Comparison of ENCODE assay signal across 20 cellular contexts in the genomic region with DNA sequence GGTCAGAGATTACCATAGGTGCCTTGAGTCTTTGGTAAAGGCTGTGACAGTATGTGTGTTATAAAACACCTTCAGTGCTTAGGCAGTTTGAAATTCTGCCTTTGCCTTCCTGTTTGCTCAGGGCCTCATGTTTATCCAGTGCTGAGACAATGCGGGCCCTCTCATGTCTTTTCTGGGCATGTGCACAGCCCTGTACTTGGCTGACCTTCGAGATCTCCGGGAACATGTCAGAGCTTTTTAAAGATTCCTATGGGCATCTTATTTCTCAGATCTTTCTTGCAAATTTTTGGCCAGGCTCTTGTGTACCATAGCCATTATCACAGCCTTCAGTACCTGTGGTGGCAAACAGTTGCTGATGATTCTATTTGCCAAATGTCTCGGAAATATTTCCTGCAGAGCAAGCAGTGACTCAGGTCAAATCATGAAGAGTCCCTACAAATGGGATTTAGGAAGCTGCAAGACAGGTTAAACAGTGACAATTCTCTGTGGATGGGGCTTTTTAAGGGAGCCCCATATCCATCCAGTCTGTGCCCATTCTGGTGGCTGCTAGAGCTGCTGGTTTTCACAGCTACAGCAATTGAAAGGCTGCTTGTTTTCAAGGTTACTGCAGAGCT. TPM values are rescaled to one million over a fixed set of nuclear protein-coding genes. Genes with fewer than 3 reads are reported as not detected.
A peak's percentile ranks its signal among the peaks of the same experiment; 100 is the strongest.
DNase-seq lines count a peak whose midpoint lies in the region; ATAC-seq, FAIRE-seq and TF ChIP-seq lines count a peak whose summit lies in the region.
"Had no signal": no experiment of that assay in that cellular context is flagged by ENCODE, and none has a peak within 500 bp of the region (broad histone marks: within the 10 kb centered on the region; RNA-seq: fewer than 3 reads in every experiment).

No MANE protein-coding gene starts in this region.

- TF ChIP-seq RAD21 in HepG2 (CRISPR knock-in tag; IDR thresholded peaks at IDR 0.05), result no peak

- peak overlapping the region; percentile 43 for H3K27ac Mint-ChIP-seq in endothelial cell (ENCODE audit: unreplicated experiment)
- H3K27ac Mint-ChIP-seq: activated CD8-positive, alpha-beta T cell treated with anti-CD3 and anti-CD28 coated beads for 36 hours; effector memory CD8-positive, alpha-beta T cell had no signal

- H3K27me3 Mint-ChIP-seq in endothelial cell (ENCODE audit: unreplicated experiment), result no peaks in the 10 kb centered on the region
- H3K27me3 Mint-ChIP-seq: activated CD8-positive, alpha-beta T cell treated with anti-CD3 and anti-CD28 coated beads for 36 hours; brain had no signal

- WGBS in HepG2 (ENCODE audit: low lambda C conversion rate), result 0% methylated on average over 4 of the region's 4 CpGs

- DNase-seq in NCI-H2029 (lab: John Stamatoyannopoulos, UW), result peak; percentile 95
- no peak for DNase-seq in endothelial cell (ENCODE audit: low spot score)
- peak; percentile 90 for DNase-seq in HepG2 (ENCODE audit: low spot score)
- DNase-seq in stimulated activated CD4-positive, alpha-beta T cell treated with anti-CD3 and anti-CD28 coated beads, Interleukin-15, amount 100 ng/mL, for 24 hours, result no peak
- no peak for DNase-seq in midbrain (lab: John Stamatoyannopoulos, UW)
- no peak for DNase-seq in CD1c-positive myeloid dendritic cell (ENCODE audit: extremely low spot score)
- DNase-seq in BE2C, result no peak
- DNase-seq: ACHN; activated CD8-positive, alpha-beta T cell treated with anti-CD3 and anti-CD28 coated beads for 36 hours; activated gamma-delta T cell treated with Interleukin-2 at 50 U/mL for 16 hours; effector memory CD8-positive, alpha-beta T cell; NCI-H1048; NCI-H748 treated with DMSO at 0.1 percent for 48 hours; occipital lobe; stimulated activated CD4-positive, alpha-beta T cell treated with anti-CD3 and anti-CD28 coated beads, Interleukin-12 subunit alpha, Interleukin-12 subunit beta, amount 100 ng/mL, for 4 hours had no signal

- CTCF ChIA-PET in HepG2 (lab: Yijun Ruan, JAX; ENCODE audit: low intra/inter-chr PET ratio, low total read pairs), result no interaction called here

- H2AFZ ChIP-seq in HepG2 (ENCODE audit: low read length), result peak overlapping the region; percentile 46

- peak overlapping the region; percentile 14 to 57 (median 40) for H3K4me3 ChIP-seq in HepG2 (replicated peaks in 1 of 3; ENCODE audit: insufficient read depth in 1 of 3, low read depth in 2 of 3, low read length in 3 of 3)
- H3K4me3 ChIP-seq in BE2C (ENCODE audit: low read depth, low read length), result no peak overlapping the region
- H3K4me3 ChIP-seq: thoracic aorta had no signal

- FAIRE-seq in HepG2 (lab: Jason Lieb, UNC), result peak; percentile 96

- H3K4me3 Mint-ChIP-seq in endothelial cell (ENCODE audit: unreplicated experiment), result no peak overlapping the region
- H3K4me3 Mint-ChIP-seq: activated CD8-positive, alpha-beta T cell treated with anti-CD3 and anti-CD28 coated beads for 36 hours; brain; effector memory CD8-positive, alpha-beta T cell had no signal

- BruUV-seq in HepG2 (replicated peaks; lab: Mats Ljungman, UMichigan), result TSS peak; percentile 23

- H4K20me1 ChIP-seq in HepG2 (ENCODE audit: insufficient read depth, low read length), result no peaks in the 10 kb centered on the region

- H3K79me2 ChIP-seq in HepG2 (ENCODE audit: insufficient read depth, low read length), result peaks cover 2% of the 10 kb centered on the region

- peak overlapping the region; percentile 64 for H3K9ac ChIP-seq in HepG2 (ENCODE audit: insufficient read depth, low read depth, low read length)

- H3K27me3 ChIP-seq in HepG2 (ENCODE audit: control insufficient read depth in 1 of 2, insufficient read depth in 2 of 2, low read length in 2 of 2), result no peaks in the 10 kb centered on the region
- no peaks in the 10 kb centered on the region for H3K27me3 ChIP-seq in BE2C

- no peak; a peak in 1 of 4 replicates for TF ChIP-seq POLR2A in HepG2 (IDR thresholded peaks at IDR 0.05; ENCODE audit: insufficient read depth in 1 of 2, low read depth in 2 of 2, low read length in 2 of 2)

- H3K36me3 ChIP-seq in HepG2 (replicated peaks in 1 of 2; ENCODE audit: control insufficient read depth in 1 of 2, insufficient read depth in 2 of 2, low read length in 2 of 2) (peaks cover 2 to 4% of the 10 kb centered on the region in 2 experiments; a peak in 2 of 5 replicates), BE2C (no peaks in the 10 kb centered on the region)
- H3K36me3 ChIP-seq: thoracic aorta had no signal

- ATAC-seq in HepG2, result peak; percentile 99
- ATAC-seq: activated CD8-positive, alpha-beta T cell treated with anti-CD3 and anti-CD28 coated beads for 36 hours; effector memory CD8-positive, alpha-beta T cell had no signal

- peaks cover 8% of the 10 kb centered on the region for H3K4me1 Mint-ChIP-seq in endothelial cell (ENCODE audit: unreplicated experiment)

- TF ChIP-seq EP300 in HepG2 (IDR thresholded peaks at IDR 0.05; ENCODE audit: low read depth in 2 of 2, low read length in 2 of 2), result peak in 1 of 2 experiments; percentile 81; a peak in 2 of 4 replicates
- no peak; the same call in 1 of the 2 replicates for TF ChIP-seq EP300 in HepG2 (CRISPR knock-in tag; IDR thresholded peaks at IDR 0.05; ENCODE audit: borderline replicate concordance)

- H3K27ac ChIP-seq in 22Rv1 (peak overlapping the region; percentile 22), HepG2 (ENCODE audit: extremely low read length, insufficient read depth, low read length) (peak overlapping the region; percentile 93)
- H3K27ac ChIP-seq: thoracic aorta had no signal

- H3K4me1 ChIP-seq in HepG2 (ENCODE audit: insufficient read depth, low read length) (peaks cover 37% of the 10 kb centered on the region), BE2C (no peaks in the 10 kb centered on the region)

- in situ Hi-C loops in HepG2 (cut with HindIII; ENCODE audit: extremely low pct_ligation_motif_present, low pct_unique_long_range_greater_than_20kb), result no loop called here

- intact Hi-C loops in HepG2 (cut with micrococcal nuclease; ENCODE audit: unreplicated experiment), result loop anchor here (5.0 kb wide), 1 partner anchor 40 kb away; no protein-coding TSS in a partner anchor

- H3K9me3 ChIP-seq in HepG2 (ENCODE audit: low read length) (no peaks in the 10 kb centered on the region), BE2C (no peaks in the 10 kb centered on the region)

- peak overlapping the region; percentile 76 for H3K4me2 ChIP-seq in HepG2 (ENCODE audit: low read depth, low read length)

- POLR2A ChIA-PET in HepG2 (lab: Yijun Ruan, JAX), result interaction anchor here (2.4 kb wide), 1 partner anchor 42 kb away, joined by 9 read pairs; the partner anchor contains the start of gene HOOK1

- H3K36me3 Mint-ChIP-seq in endothelial cell (ENCODE audit: low read depth, unreplicated experiment), result no peaks in the 10 kb centered on the region

- no peak for TF ChIP-seq CTCF in 22Rv1 (IDR thresholded peaks at IDR 0.05)
- no peak for TF ChIP-seq CTCF in endothelial cell (IDR thresholded peaks at IDR 0.05; ENCODE audit: unreplicated experiment)
- no peak for TF ChIP-seq CTCF in HepG2 (CRISPR knock-in tag; IDR thresholded peaks at IDR 0.05)
- TF ChIP-seq CTCF in BE2C (IDR thresholded peaks at IDR 0.05; ENCODE audit: low read depth, low read length), result no peak

- peaks cover 6% of the 10 kb centered on the region for H3K9me3 Mint-ChIP-seq in endothelial cell (ENCODE audit: unreplicated experiment)

TF ChIP-seq in HepG2, 621 proteins besides CTCF, POLR2A, EP300 and RAD21 (continues in another document):
- no peak for TF ChIP-seq ZBTB14 (CRISPR knock-in tag; IDR thresholded peaks at IDR 0.05)
- peak; percentile 43; the same call in 1 of the 3 replicates for TF ChIP-seq MXI1 (IDR thresholded peaks at IDR 0.05; ENCODE audit: borderline replicate concordance, low read depth, low read length)
- no peak for TF ChIP-seq CBX1 (IDR thresholded peaks at IDR 0.05; ENCODE audit: low read depth)
- TF ChIP-seq ZNF451 (CRISPR knock-in tag; IDR thresholded peaks at IDR 0.05), result 0 out of 2 replicates have a peak, but pooled peaks have one; percentile 34
- TF ChIP-seq ZNF180 (CRISPR knock-in tag; IDR thresholded peaks at IDR 0.05; ENCODE audit: borderline replicate concordance, low read depth), result no peak
- no peak for TF ChIP-seq RBM22 (optimal IDR thresholded peaks at IDR 0.05; ENCODE audit: low read length)
- peak; percentile 71 for TF ChIP-seq PHF5A (CRISPR knock-in tag; IDR thresholded peaks at IDR 0.05; ENCODE audit: low read depth, unreplicated experiment)

RNA-seq across cellular contexts. Expression of gene HOOK1, which starts 42.1 kb away (rescaled TPM):
- total RNA-seq in endothelial cell (ENCODE audit: unreplicated experiment), result 8.2 TPM
- total RNA-seq in HepG2 (2016; rRNA removed; fragmentation: Illumina TruSeq; extraction: Trizol), result 24.2 and 48.0 TPM in 2 replicates
- total RNA-seq in HepG2 (2016; cell fraction: cytosol; rRNA removed; fragmentation: Illumina TruSeq; extraction: Trizol; ENCODE audit: low read depth), result 3.4 and 4.4 TPM in 2 replicates
- total RNA-seq in HepG2 (2016; cell fraction: insoluble cytoplasmic fraction; rRNA removed; fragmentation: Illumina TruSeq; extraction: Trizol), result 24.0 and 49.5 TPM in 2 replicates
- total RNA-seq in HepG2 (2016; cell fraction: membrane; rRNA removed; fragmentation: Illumina TruSeq; extraction: Trizol), result 5.4 and 6.7 TPM in 2 replicates
- total RNA-seq in HepG2 (2016; cell fraction: nucleus; rRNA removed; fragmentation: Illumina TruSeq; extraction: Trizol), result 33.3 and 34.9 TPM in 2 replicates
- polyA plus RNA-seq in HepG2 (2011; rRNA removed), result 9.1 and 11.3 TPM in 2 replicates
- polyA plus RNA-seq in HepG2 (2011; cell fraction: cytosol; rRNA removed), result 3.4 and 5.6 TPM in 2 replicates
- 7.2 and 9.6 TPM in 2 replicates for polyA plus RNA-seq in HepG2 (2011; cell fraction: nucleus; rRNA removed)
- 15.5 and 22.6 TPM in 2 replicates for polyA plus RNA-seq in HepG2 (2012)
- 0.50 and 0.60 TPM in 2 replicates for polyA plus RNA-seq in HepG2 (2016; cell fraction: cytosol; fragmentation: Illumina TruSeq; extraction: Trizol; ENCODE audit: low read depth)
- 29.1 and 32.7 TPM in 2 replicates for polyA plus RNA-seq in HepG2 (2016; cell fraction: insoluble cytoplasmic fraction; fragmentation: Illumina TruSeq; extraction: Trizol; ENCODE audit: low read depth)
- polyA plus RNA-seq in HepG2 (2016; cell fraction: membrane; fragmentation: Illumina TruSeq; extraction: Trizol; ENCODE audit: low read depth), result 2.0 TPM in 2 replicates
- 33.8 and 35.1 TPM in 2 replicates for polyA plus RNA-seq in HepG2 (2016; cell fraction: nucleus; fragmentation: Illumina TruSeq; extraction: Trizol; ENCODE audit: insufficient read depth, low read depth)
- 3.9 and 27.1 TPM in 2 replicates for polyA minus RNA-seq in HepG2 (2011; rRNA and poly(A)+ RNA removed; ENCODE audit: low replicate concordance)
- polyA minus RNA-seq in HepG2 (2011; cell fraction: cytosol; rRNA and poly(A)+ RNA removed), result 11.6 and 19.9 TPM in 2 replicates
- polyA minus RNA-seq in HepG2 (2011; cell fraction: nucleus; rRNA and poly(A)+ RNA removed), result 46.5 and 48.3 TPM in 2 replicates
- 1.1 TPM for polyA plus RNA-seq in BE2C (2012; ENCODE audit: insufficient read depth, insufficient read length, low read depth)
- total RNA-seq: HT1080, lung microvascular endothelial cell had no signal

Comparison
In these comparisons a context has a peak if more than half of its experiments do, and no peak if none do; other contexts are left out.
1. DNase-seq: peak in NCI-H2029 (single experiment) and HepG2 (single experiment); none in endothelial cell (single experiment), stimulated activated CD4-positive, alpha-beta T cell treated with anti-CD3 and anti-CD28 coated beads, Interleukin-15, amount 100 ng/mL, for 24 hours (single experiment), midbrain (single experiment), CD1c-positive myeloid dendritic cell (single experiment) and BE2C (single experiment).